In the genomic region with DNA sequence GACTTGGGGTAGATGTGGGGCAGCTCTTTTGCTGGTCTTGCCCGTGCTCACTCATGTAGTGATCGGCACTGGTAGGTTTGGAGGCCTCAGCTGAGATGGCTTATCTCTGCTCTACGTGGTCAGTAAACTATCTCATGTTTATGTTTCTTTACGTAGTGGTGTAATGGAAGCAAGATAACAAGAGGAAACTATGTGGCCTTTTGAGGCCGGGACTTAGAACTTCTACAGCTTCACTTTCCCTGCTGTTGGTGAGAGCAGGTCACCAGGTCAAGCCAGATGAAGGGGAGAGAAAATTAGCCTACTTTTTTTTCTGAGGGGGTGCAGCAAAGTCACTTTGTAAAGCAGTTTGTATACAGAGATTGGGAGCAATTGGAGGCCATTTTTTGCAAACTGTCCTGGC, we compare ENCODE assay signal across 28 cellular contexts. TPM values are rescaled to one million over a fixed set of nuclear protein-coding genes. Genes with fewer than 3 reads are reported as not detected.
DNase-seq lines count a peak whose midpoint lies in the region; ATAC-seq and TF ChIP-seq lines count a peak whose summit lies in the region.
"Had no signal": no experiment of that assay in that cellular context is flagged by ENCODE, and none has a peak within 500 bp of the region (broad histone marks: within the 10 kb centered on the region; RNA-seq: fewer than 3 reads in every experiment).

No MANE protein-coding gene starts in this region.

- H3K79me1 ChIP-seq in neuronal stem cell (ENCODE audit: low read depth, low read length), result no peaks in the 10 kb centered on the region

- H3K27ac Mint-ChIP-seq in activated naive CD8-positive, alpha-beta T cell, result peak overlapping the region; percentile 6
- no peak overlapping the region for H3K27ac Mint-ChIP-seq in activated naive CD8-positive, alpha-beta T cell treated with anti-CD3 and anti-CD28 coated beads for 36 hours
- H3K27ac Mint-ChIP-seq in stimulated activated memory B cell treated with anti-CD40 and anti-IgM and Interleukin-4, amounts not matched to agents 10 μg/mL and 1 μg/mL and 100 μg/mL, for 72 hours, result no peak overlapping the region
- H3K27ac Mint-ChIP-seq: activated B cell treated with CpG ODN at 0.5 μM for 24 hours; effector memory CD8-positive, alpha-beta T cell; nephron had no signal

- peaks cover 97% of the 10 kb centered on the region for H4K20me1 ChIP-seq in smooth muscle cell (ENCODE audit: low read depth)

- no peak overlapping the region for H3K18ac ChIP-seq in neuronal stem cell (ENCODE audit: low read length)

- no peak overlapping the region for H3K4me3 ChIP-seq in smooth muscle cell
- H3K4me3 ChIP-seq in neuronal stem cell (ENCODE audit: low read length in 2 of 2), result no peak overlapping the region
- H3K4me3 ChIP-seq: coronary artery, gastroesophageal sphincter, mucosa of descending colon, pancreas, SJCRH30, testis had no signal

- peaks cover 9% of the 10 kb centered on the region for H3K36me3 Mint-ChIP-seq in activated naive CD8-positive, alpha-beta T cell
- H3K36me3 Mint-ChIP-seq in activated naive CD8-positive, alpha-beta T cell treated with anti-CD3 and anti-CD28 coated beads for 36 hours, result peaks cover 6% of the 10 kb centered on the region
- H3K36me3 Mint-ChIP-seq in stimulated activated memory B cell treated with anti-CD40 and anti-IgM and Interleukin-4, amounts not matched to agents 10 μg/mL and 1 μg/mL and 100 μg/mL, for 72 hours, result peaks cover 6% of the 10 kb centered on the region
- H3K36me3 Mint-ChIP-seq: CD14-positive monocyte had no signal

- H3K4me1 Mint-ChIP-seq in activated naive CD8-positive, alpha-beta T cell (ENCODE audit: low read depth), result peaks cover 6% of the 10 kb centered on the region
- peaks cover 3% of the 10 kb centered on the region for H3K4me1 Mint-ChIP-seq in activated naive CD8-positive, alpha-beta T cell treated with anti-CD3 and anti-CD28 coated beads for 36 hours
- H3K4me1 Mint-ChIP-seq in stimulated activated memory B cell treated with anti-CD40 and anti-IgM and Interleukin-4, amounts not matched to agents 10 μg/mL and 1 μg/mL and 100 μg/mL, for 72 hours, result no peaks in the 10 kb centered on the region
- H3K4me1 Mint-ChIP-seq: activated B cell treated with CpG ODN at 0.5 μM for 24 hours had no signal

- no peak overlapping the region for H3K23ac ChIP-seq in neuronal stem cell (ENCODE audit: low read depth, low read length, poor library complexity)

- no peak overlapping the region for H3K14ac ChIP-seq in neuronal stem cell (ENCODE audit: low read length)

- no peak overlapping the region for H4K8ac ChIP-seq in neuronal stem cell (ENCODE audit: low read depth, low read length)

- no peak for ATAC-seq in stimulated activated memory B cell treated with anti-CD40 and anti-IgM and Interleukin-4, amounts not matched to agents 10 μg/mL and 1 μg/mL and 100 μg/mL, for 72 hours
- ATAC-seq: effector memory CD8-positive, alpha-beta T cell; gastroesophageal sphincter; mucosa of descending colon; pancreas had no signal

- H3K9me3 Mint-ChIP-seq in activated naive CD8-positive, alpha-beta T cell (ENCODE audit: low read depth), result no peaks in the 10 kb centered on the region
- no peaks in the 10 kb centered on the region for H3K9me3 Mint-ChIP-seq in activated naive CD8-positive, alpha-beta T cell treated with anti-CD3 and anti-CD28 coated beads for 36 hours
- no peaks in the 10 kb centered on the region for H3K9me3 Mint-ChIP-seq in stimulated activated memory B cell treated with anti-CD40 and anti-IgM and Interleukin-4, amounts not matched to agents 10 μg/mL and 1 μg/mL and 100 μg/mL, for 72 hours
- H3K9me3 Mint-ChIP-seq: activated B cell treated with CpG ODN at 0.5 μM for 24 hours; CD14-positive monocyte; effector memory CD8-positive, alpha-beta T cell; nephron had no signal

- WGBS in smooth muscle cell (ENCODE audit: low lambda C conversion rate), result 15% methylated on average over 5 of the region's 5 CpGs
- WGBS in neuronal stem cell (ENCODE audit: extremely low coverage in 2 of 2, insufficient read length in 2 of 2, insufficient replicate concordance in 1 of 2), 2 donors, result no CpG with 5 or more reads among the region's 5 CpGs

- H3K9ac ChIP-seq in smooth muscle cell (ENCODE audit: low read depth) (no peak overlapping the region), neuronal stem cell (ENCODE audit: low read depth, low read length, poor library complexity) (no peak overlapping the region)

- TF ChIP-seq CTCF in smooth muscle cell (IDR thresholded peaks at IDR 0.05; ENCODE audit: borderline replicate concordance, insufficient read depth, poor library complexity, severe bottlenecking), result no peak

- no peaks in the 10 kb centered on the region for H3K27me3 Mint-ChIP-seq in activated naive CD8-positive, alpha-beta T cell
- no peaks in the 10 kb centered on the region for H3K27me3 Mint-ChIP-seq in activated naive CD8-positive, alpha-beta T cell treated with anti-CD3 and anti-CD28 coated beads for 36 hours
- H3K27me3 Mint-ChIP-seq in stimulated activated memory B cell treated with anti-CD40 and anti-IgM and Interleukin-4, amounts not matched to agents 10 μg/mL and 1 μg/mL and 100 μg/mL, for 72 hours, result no peaks in the 10 kb centered on the region
- H3K27me3 Mint-ChIP-seq: activated B cell treated with CpG ODN at 0.5 μM for 24 hours; effector memory CD8-positive, alpha-beta T cell had no signal

- no peak overlapping the region for H2BK120ac ChIP-seq in neuronal stem cell (ENCODE audit: low read depth, low read length)

- H3K27me3 ChIP-seq in smooth muscle cell (ENCODE audit: low read depth) (no peaks in the 10 kb centered on the region), neuronal stem cell (ENCODE audit: control insufficient read depth in 3 of 3, insufficient read depth in 3 of 3, low read depth in 1 of 3, low read length in 3 of 3) (no peaks in the 10 kb centered on the region)
- H3K27me3 ChIP-seq: gastroesophageal sphincter, pancreas, SJCRH30, testis had no signal

- H2BK12ac ChIP-seq in neuronal stem cell (ENCODE audit: low read length), result no peak overlapping the region

- H2AFZ ChIP-seq in smooth muscle cell (ENCODE audit: low read depth) (no peak overlapping the region), neuronal stem cell (ENCODE audit: low read length) (no peak overlapping the region)

- no peak overlapping the region for H2AK5ac ChIP-seq in neuronal stem cell (ENCODE audit: low read depth, low read length)

- H4K91ac ChIP-seq in neuronal stem cell (ENCODE audit: low read depth, low read length, poor library complexity), result no peak overlapping the region

- no peak for DNase-seq in activated naive CD8-positive, alpha-beta T cell treated with anti-CD3 and anti-CD28 coated beads for 36 hours
- DNase-seq in amniotic epithelial cell (ENCODE audit: low read depth), result peak; percentile 87
- DNase-seq in islet precursor cell, result peak; percentile 53
- DNase-seq in smooth muscle cell (lab: John Stamatoyannopoulos, UW; ENCODE audit: unreplicated experiment), result no peak
- DNase-seq in neuronal stem cell (ENCODE audit: low spot score), result no peak
- no peak for DNase-seq in HCEC 1CT
- DNase-seq: activated B cell treated with CpG ODN at 0.5 μM for 24 hours; activated CD4-positive, alpha-beta T cell treated with anti-CD3 and anti-CD28 coated beads, Interleukin-2, amount 50 U/mL, for 1 hour; activated naive CD4-positive, alpha-beta T cell treated with Interleukin-2 at 50 U/mL for 16 hours; amygdala; effector memory CD8-positive, alpha-beta T cell; left ventricle myocardium superior; mucosa of descending colon; NCI-H1105; NCI-H2029; NCI-H2227 treated with DMSO at 0.1 percent for 48 hours; pancreas; right cardiac atrium; SJCRH30; stimulated activated CD4-positive, alpha-beta T cell treated with anti-CD3 and anti-CD28 coated beads, Interleukin-4, amount 100 ng/mL, for 1 hour; testis had no signal

- H3K9me3 ChIP-seq in smooth muscle cell (replicated peaks; ENCODE audit: low read depth) (no peaks in the 10 kb centered on the region), neuronal stem cell (replicated peaks in 1 of 2; ENCODE audit: control insufficient read depth in 2 of 2, insufficient read depth in 1 of 2, low read depth in 1 of 2, low read length in 2 of 2) (no peaks in the 10 kb centered on the region)
- H3K9me3 ChIP-seq: gastroesophageal sphincter, mucosa of descending colon, pancreas, SJCRH30, testis had no signal

- H2BK15ac ChIP-seq in neuronal stem cell (ENCODE audit: low read length), result no peak overlapping the region

- peaks cover 93% of the 10 kb centered on the region for H3K79me2 ChIP-seq in smooth muscle cell (ENCODE audit: low read depth)

- peak overlapping the region; percentile 59 for H3K4me2 ChIP-seq in smooth muscle cell
- H3K4me2 ChIP-seq in neuronal stem cell (ENCODE audit: insufficient read depth, low read length, poor library complexity, severe bottlenecking), result no peak overlapping the region

- H3K36me3 ChIP-seq in smooth muscle cell (ENCODE audit: low read depth) (no peaks in the 10 kb centered on the region), neuronal stem cell (replicated peaks in 1 of 2; ENCODE audit: control insufficient read depth in 2 of 2, insufficient read depth in 2 of 2, low read length in 2 of 2) (no peaks in the 10 kb centered on the region)
- H3K36me3 ChIP-seq: gastroesophageal sphincter, pancreas, SJCRH30 had no signal

- H3K4ac ChIP-seq in neuronal stem cell (ENCODE audit: low read length), result no peak overlapping the region

- H3K4me3 Mint-ChIP-seq in activated naive CD8-positive, alpha-beta T cell, result no peak overlapping the region
- H3K4me3 Mint-ChIP-seq in activated naive CD8-positive, alpha-beta T cell treated with anti-CD3 and anti-CD28 coated beads for 36 hours, result no peak overlapping the region
- H3K4me3 Mint-ChIP-seq in stimulated activated memory B cell treated with anti-CD40 and anti-IgM and Interleukin-4, amounts not matched to agents 10 μg/mL and 1 μg/mL and 100 μg/mL, for 72 hours, result no peak overlapping the region
- H3K4me3 Mint-ChIP-seq: activated B cell treated with CpG ODN at 0.5 μM for 24 hours; CD14-positive monocyte; effector memory CD8-positive, alpha-beta T cell; nephron had no signal

- H2BK5ac ChIP-seq in neuronal stem cell (ENCODE audit: low read length), result no peak overlapping the region

- H3F3A ChIP-seq in smooth muscle cell (ENCODE audit: low read depth), result no peaks in the 10 kb centered on the region

- H3K27ac ChIP-seq in smooth muscle cell (ENCODE audit: low read depth) (peak overlapping the region; percentile 25), neuronal stem cell (replicated peaks; ENCODE audit: low read length) (no peak overlapping the region)
- H3K27ac ChIP-seq: 22Rv1, coronary artery, gastroesophageal sphincter, pancreas, SJCRH30, testis had no signal

- H3K4me1 ChIP-seq in smooth muscle cell (ENCODE audit: low read depth) (peaks cover 6% of the 10 kb centered on the region), neuronal stem cell (ENCODE audit: control insufficient read depth in 2 of 2, insufficient read depth in 1 of 2, low read depth in 1 of 2, low read length in 2 of 2) (peaks cover 0 to 5% of the 10 kb centered on the region in 2 donors)
- H3K4me1 ChIP-seq: gastroesophageal sphincter, SJCRH30, testis had no signal

RNA-seq across cellular contexts. Expression of gene FOCAD, which starts 8.5 kb away (rescaled TPM):
- total RNA-seq in activated naive CD8-positive, alpha-beta T cell treated with anti-CD3 and anti-CD28 coated beads for 36 hours, result 10 to 100 TPM; 27.2 to 32.3 TPM
- 80.3 and 106 TPM in 2 replicates for total RNA-seq in smooth muscle cell
- 22.3 and 31.0 TPM in 2 replicates for polyA plus RNA-seq in smooth muscle cell
- polyA plus RNA-seq in neuronal stem cell (2013, experiment 1 of 2), result 23.6 TPM
- 23.9 TPM for polyA plus RNA-seq in neuronal stem cell (2013, experiment 2 of 2)

Comparison
In these comparisons a context has a peak if more than half of its experiments do, and no peak if none do; other contexts are left out.
1. DNase-seq: peak in amniotic epithelial cell (single experiment) and islet precursor cell (single experiment); none in activated naive CD8-positive, alpha-beta T cell treated with anti-CD3 and anti-CD28 coated beads for 36 hours (single experiment), smooth muscle cell (single experiment), neuronal stem cell (single experiment) and HCEC 1CT (single experiment).